Comparison of ENCODE assay signal across 8 cellular contexts in genomic region chr12:100199347-100200136, GRCh38. TPM values are rescaled to one million over a fixed set of nuclear protein-coding genes. Genes with fewer than 3 reads are reported as not detected.
A peak's percentile ranks its signal among the peaks of the same experiment; 100 is the strongest.
DNase-seq lines count a peak whose midpoint lies in the region; ATAC-seq and TF ChIP-seq lines count a peak whose summit lies in the region.

No MANE protein-coding gene starts in this region.

- intact Hi-C loops in tibial artery (cut with DNase I; ENCODE audit: low total_unique reads), result loop anchor here (5.0 to 10.0 kb wide), 2 partner anchors 47 to 65 kb away; no protein-coding TSS in a partner anchor

- H3K27ac ChIP-seq in foreskin keratinocyte (no peak overlapping the region), osteoblast (ENCODE audit: low read depth, low read length) (no peak overlapping the region), tibial artery (peak overlapping the region; percentile 82 to 86)

- H3K27me3 ChIP-seq in foreskin keratinocyte, result no peaks in the 10 kb centered on the region
- no peaks in the 10 kb centered on the region for H3K27me3 ChIP-seq in osteoblast (ENCODE audit: insufficient read depth, low read length)
- no peaks in the 10 kb centered on the region for H3K27me3 ChIP-seq in tibial artery

- peak overlapping the region; percentile 91 for H3K4me2 ChIP-seq in osteoblast (ENCODE audit: insufficient read depth, low read length)

- no peaks in the 10 kb centered on the region for H3K36me3 ChIP-seq in osteoblast (ENCODE audit: insufficient read depth, low read length)
- H3K36me3 ChIP-seq in tibial artery, result peaks cover 0 to 6% (median 0%) of the 10 kb centered on the region in 3 donors

- H3K79me2 ChIP-seq in osteoblast (ENCODE audit: insufficient read depth, low read length), result peaks cover 30% of the 10 kb centered on the region

- H2AFZ ChIP-seq in osteoblast (ENCODE audit: low read length), result peak overlapping the region; percentile 95

- H4K20me1 ChIP-seq in osteoblast (ENCODE audit: insufficient read depth, low read length), result no peaks in the 10 kb centered on the region

- ATAC-seq in GM19467 (IDR thresholded peaks at IDR 0.05; ENCODE audit: unreplicated experiment) (peak; percentile 78), HG03575 (IDR thresholded peaks at IDR 0.05; ENCODE audit: extremely low read depth, insufficient number of reproducible peaks, low FRiP score, unreplicated experiment) (peak; percentile 36), foreskin keratinocyte (peak; percentile 56)

- H3K9me3 ChIP-seq in osteoblast (ENCODE audit: low read depth, low read length), result no peaks in the 10 kb centered on the region
- H3K9me3 ChIP-seq in tibial artery, result no peaks in the 10 kb centered on the region

- H3K4me1 ChIP-seq in foreskin keratinocyte (peaks cover 17% of the 10 kb centered on the region), osteoblast (ENCODE audit: insufficient read depth, low read length) (peaks cover 6% of the 10 kb centered on the region), tibial artery (peaks cover 0 to 40% (median 19%) of the 10 kb centered on the region in 4 donors)

- DNase-seq in COR-L47 (lab: John Stamatoyannopoulos, UW), result peak; percentile 48
- peak; percentile 62 for DNase-seq in OCI-M1 (lab: John Stamatoyannopoulos, UW)
- peak; percentile 70 for DNase-seq in activated T-helper 1 cell treated with Interleukin-2 at 50 U/mL for 16 hours (ENCODE audit: low read depth)
- peak in 1 of 2 donors; percentile 24 for DNase-seq in foreskin keratinocyte
- peak; percentile 89 for DNase-seq in osteoblast (ENCODE audit: insufficient read length, low spot score, missing footprints)
- peak; percentile 51 to 86 for DNase-seq in tibial artery

- TF ChIP-seq CTCF in foreskin keratinocyte (conservative IDR thresholded peaks at IDR 0.05), result no peak
- TF ChIP-seq CTCF in osteoblast (IDR thresholded peaks at IDR 0.05; ENCODE audit: extremely low read depth, low read depth, low read length), result no peak
- no peak for TF ChIP-seq CTCF in tibial artery (IDR thresholded peaks at IDR 0.05)

- H3K4me3 ChIP-seq in osteoblast (ENCODE audit: insufficient read depth, low read length), result peak overlapping the region; percentile 90
- H3K4me3 ChIP-seq in tibial artery, result peak overlapping the region; percentile 70 to 90

RNA-seq across cellular contexts. Expression of gene ACTR6, which starts 1.1 kb away (rescaled TPM):
- total RNA-seq in foreskin keratinocyte, result 17.5 and 20.5 TPM in 2 replicates
- 13.2 and 13.9 TPM in 2 replicates for polyA plus RNA-seq in foreskin keratinocyte
- total RNA-seq in osteoblast, result 13.6 and 19.2 TPM in 2 replicates

RNA-seq across cellular contexts. Expression of gene BLTP3B, which starts 56.9 kb away (rescaled TPM):
- total RNA-seq in foreskin keratinocyte, result 12.3 and 12.7 TPM in 2 replicates
- polyA plus RNA-seq in foreskin keratinocyte, result 2.4 and 2.9 TPM in 2 replicates
- 55.7 and 64.8 TPM in 2 replicates for total RNA-seq in osteoblast

Comparison
In these comparisons a context has a peak if more than half of its experiments do, and no peak if none do; other contexts are left out.
1. H3K27ac ChIP-seq: peak in tibial artery (2 of 2); none in foreskin keratinocyte (single experiment) and osteoblast (single experiment).
2. Peak in every context shown above with its lines, with median percentiles within 50 percentile points of each other: ATAC-seq.